ENCODE assay signal across 19 cellular contexts in the genomic region with DNA sequence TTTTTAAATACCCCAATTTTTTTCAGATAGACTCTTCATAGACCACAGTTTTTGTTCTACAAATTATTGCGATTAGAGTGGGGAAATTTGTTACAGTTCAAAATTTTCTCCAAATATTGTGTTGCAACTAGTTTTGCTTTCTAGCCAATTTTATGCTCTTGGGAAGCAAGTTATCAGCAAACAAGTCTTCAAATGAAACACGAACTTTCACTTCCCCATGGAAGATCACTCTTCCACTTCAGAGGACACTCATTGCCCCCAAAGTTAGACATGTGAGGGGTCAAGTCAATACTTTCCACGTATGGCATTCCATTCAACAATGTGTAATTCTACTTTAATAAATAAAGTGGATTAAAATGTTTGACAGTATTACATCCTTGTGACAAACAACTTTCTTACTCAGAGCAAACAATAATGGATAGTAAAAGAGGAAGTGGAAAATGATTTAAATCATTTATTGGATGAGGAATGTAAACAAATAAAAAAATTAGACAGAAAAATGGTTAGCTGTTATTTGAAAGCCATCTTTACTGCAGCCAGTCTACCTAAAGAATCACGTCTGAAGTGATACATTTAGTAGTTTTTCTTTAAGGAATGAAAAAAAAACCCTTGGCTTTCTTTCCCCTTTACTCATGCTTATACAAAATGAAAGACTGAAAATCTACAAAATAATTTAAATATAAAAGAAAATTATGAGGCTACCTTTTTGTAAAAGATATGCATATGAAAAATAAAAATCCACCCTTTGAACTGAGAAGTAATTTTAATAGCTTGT. TPM values are rescaled to one million over a fixed set of nuclear protein-coding genes. Genes with fewer than 3 reads are reported as not detected.
DNase-seq lines count a peak whose midpoint lies in the region; ATAC-seq, FAIRE-seq and TF ChIP-seq lines count a peak whose summit lies in the region.
"Had no signal": no experiment of that assay in that cellular context is flagged by ENCODE, and none has a peak within 500 bp of the region (broad histone marks: within the 10 kb centered on the region; RNA-seq: fewer than 3 reads in every experiment).

No MANE protein-coding gene starts in this region.

- no peak overlapping the region for H3K27ac ChIP-seq in Karpas-422 (ENCODE audit: low read length)
- H3K27ac ChIP-seq in kidney (ENCODE audit: low read depth in 2 of 2, low read length in 2 of 2): no peak overlapping the region
- H3K27ac ChIP-seq: hepatocyte, SK-N-MC had no signal

- no peak overlapping the region for H3K4me3 ChIP-seq in Karpas-422 (ENCODE audit: low read length)
- H3K4me3 ChIP-seq in kidney (ENCODE audit: low read length in 2 of 2): no peak overlapping the region
- H3K4me3 ChIP-seq: hepatocyte, SK-N-MC had no signal

- no peaks in the 10 kb centered on the region for H3K9me2 ChIP-seq in Karpas-422 (replicated peaks; ENCODE audit: insufficient read depth, low read length)

- no peak overlapping the region for H2AFZ ChIP-seq in Karpas-422 (ENCODE audit: low read length)
- H2AFZ ChIP-seq: hepatocyte had no signal

- FAIRE-seq in kidney (lab: Jason Lieb, UNC): peak; percentile 63
- FAIRE-seq: astrocyte had no signal

- H3K27me3 ChIP-seq in Karpas-422 (ENCODE audit: low read length): no peaks in the 10 kb centered on the region
- H3K27me3 ChIP-seq: hepatocyte had no signal

- H3K79me2 ChIP-seq in Karpas-422 (ENCODE audit: low read length): no peaks in the 10 kb centered on the region
- H3K79me2 ChIP-seq: hepatocyte had no signal

- H3K4me1 ChIP-seq in Karpas-422 (ENCODE audit: low read length) (peaks cover 14% of the 10 kb centered on the region), kidney (ENCODE audit: control insufficient read depth in 1 of 2, insufficient read depth in 1 of 2, low read depth in 1 of 2, low read length in 2 of 2) (no peaks in the 10 kb centered on the region)

- H3K36me3 ChIP-seq in Karpas-422 (ENCODE audit: insufficient read depth, low read length): no peaks in the 10 kb centered on the region
- no peaks in the 10 kb centered on the region for H3K36me3 ChIP-seq in kidney (ENCODE audit: control insufficient read depth in 1 of 2, insufficient read depth in 2 of 2, low read length in 2 of 2)

- in situ Hi-C loops in GM13976 (cut with MboI; ENCODE audit: low sequenced_read_pairs, unreplicated experiment): no loop called here

- H3K9me3 ChIP-seq in Karpas-422 (ENCODE audit: low read length) (no peaks in the 10 kb centered on the region), kidney (ENCODE audit: control insufficient read depth in 1 of 2, low read length in 2 of 2) (no peaks in the 10 kb centered on the region)

- peak; percentile 23 for DNase-seq in GM13976 (ENCODE audit: low spot score)
- DNase-seq in Karpas-422: peak; percentile 52
- DNase-seq in kidney: no peak
- no peak for DNase-seq in mucosa of gallbladder (ENCODE audit: low spot score)
- no peak for DNase-seq in H4 (ENCODE audit: low spot score)
- DNase-seq in NCI-H2171 (lab: John Stamatoyannopoulos, UW): no peak
- no peak for DNase-seq in inferior parietal cortex (ENCODE audit: extremely low spot score)
- DNase-seq: activated effector memory CD4-positive, alpha-beta T cell treated with anti-CD3 and anti-CD28 coated beads, Interleukin-2, amount 50 U/mL, for 16 hours; AML-193; DMS79 treated with DMSO at 0.1 percent for 48 hours; left cardiac atrium; NCI-H2107; NK-92 treated with Interleukin-12 subunit alpha and Interleukin-12 subunit beta, amount 100 ng/mL, for 24 hours had no signal

- no peak overlapping the region for H3K4me2 ChIP-seq in Karpas-422 (ENCODE audit: low read depth, low read length, poor library complexity, severe bottlenecking)
- H3K4me2 ChIP-seq: hepatocyte had no signal

- TF ChIP-seq CTCF in GM13976 (IDR thresholded peaks at IDR 0.05; ENCODE audit: borderline replicate concordance, control extremely low read depth, extremely low read depth, insufficient read depth, missing control alignments) (no peak), kidney (IDR thresholded peaks at IDR 0.05; ENCODE audit: borderline replicate concordance, extremely low read depth, insufficient read depth) (no peak)

- intact Hi-C loops in kidney (cut with DNase I): no loop called here

- H3K9ac ChIP-seq in Karpas-422 (ENCODE audit: low read length) (no peak overlapping the region), kidney (ENCODE audit: low read length in 2 of 2) (no peak overlapping the region)

- ATAC-seq in HG02610 (IDR thresholded peaks at IDR 0.05; ENCODE audit: unreplicated experiment): peak; percentile 74
- ATAC-seq: esophagus mucosa, left cardiac atrium had no signal

- no peaks in the 10 kb centered on the region for H4K20me1 ChIP-seq in Karpas-422 (ENCODE audit: insufficient read depth, low read depth, low read length)

RNA-seq across cellular contexts. Expression of gene TNFSF11, which starts 41.2 kb away (rescaled TPM):
- not detected in 2 replicates for total RNA-seq in Karpas-422 (2014; rRNA removed; shearing (Covaris generic); ENCODE audit: low replicate concordance)
- total RNA-seq in kidney (0.22 TPM), mucosa of gallbladder (0.95 TPM)
- not detected for polyA plus RNA-seq in kidney (ENCODE audit: insufficient read depth, low read depth, low replicate concordance)
- 0.08 TPM in 1 of 2 replicates, not detected in the other for total RNA-seq in H4 (2014; rRNA removed; shearing (Covaris generic))
- total RNA-seq: astrocyte, left cardiac atrium, renal cortical epithelial cell had no signal
- polyA plus RNA-seq: hepatocyte had no signal

Comparison
In these comparisons a context has a peak if more than half of its experiments do, and no peak if none do; other contexts are left out.
1. DNase-seq: peak in GM13976 (single experiment) and Karpas-422 (single experiment); none in kidney (single experiment), mucosa of gallbladder (single experiment), H4 (single experiment), NCI-H2171 (single experiment) and inferior parietal cortex (single experiment).